Comparison of ENCODE assay signal across 16 cellular contexts in genomic region chr17:13598353-13599167, GRCh38. TPM values are rescaled to one million over a fixed set of nuclear protein-coding genes. Genes with fewer than 3 reads are reported as not detected.
A peak's percentile ranks its signal among the peaks of the same experiment; 100 is the strongest.
DNase-seq lines count a peak whose midpoint lies in the region; FAIRE-seq and TF ChIP-seq lines count a peak whose summit lies in the region.
"Had no signal": no experiment of that assay in that cellular context is flagged by ENCODE, and none has a peak within 500 bp of the region (broad histone marks: within the 10 kb centered on the region; RNA-seq: fewer than 3 reads in every experiment).

No MANE protein-coding gene starts in this region.

- H3K27ac ChIP-seq in hepatocyte (no peak overlapping the region), tibial nerve (no peak overlapping the region)
- H3K27ac ChIP-seq: BLaER1 treated with 17β-estradiol and CSF1 and Interleukin-3, amounts not matched to agents 10 nM and 100 nM; neutrophil; Peyer's patch; thyroid gland; VCaP had no signal

- H3K27me3 ChIP-seq in adipocyte (replicated peaks; ENCODE audit: control insufficient read depth, insufficient read depth, low read length) (no peaks in the 10 kb centered on the region), hepatocyte (peaks cover 38% of the 10 kb centered on the region), tibial nerve (peaks cover 0 to 38% of the 10 kb centered on the region in 2 donors)

- no peak for TF ChIP-seq EP300 in tibial nerve (IDR thresholded peaks at IDR 0.05)

- H3K4me3 ChIP-seq in adipocyte (ENCODE audit: low read length) (peak overlapping the region; percentile 46), hepatocyte (no peak overlapping the region), retinal pigment epithelial cell (ENCODE audit: low read length) (peak overlapping the region; percentile 85), tibial nerve (no peak overlapping the region)
- H3K4me3 ChIP-seq: Peyer's patch, thyroid gland had no signal

- WGBS in hepatocyte (ENCODE audit: low lambda C conversion rate, missing lambda C conversion rate): 61% methylated on average over 7 of the region's 7 CpGs
- 78 to 80% methylated on average over 7 of the region's 7 CpGs for WGBS in tibial nerve, 2 donors

- no peaks in the 10 kb centered on the region for H3K79me2 ChIP-seq in hepatocyte

- H3K4me1 ChIP-seq in adipocyte (ENCODE audit: control insufficient read depth, insufficient read depth, low read length): peaks cover 38% of the 10 kb centered on the region
- peaks cover 8% of the 10 kb centered on the region for H3K4me1 ChIP-seq in hepatocyte (ENCODE audit: insufficient read depth)
- peaks cover 0 to 27% (median 14%) of the 10 kb centered on the region in 4 donors for H3K4me1 ChIP-seq in tibial nerve

- no peak overlapping the region for H2AFZ ChIP-seq in hepatocyte

- no peak for FAIRE-seq in GM19239 (lab: Jason Lieb, UNC)

- no peaks in the 10 kb centered on the region for H4K20me1 ChIP-seq in hepatocyte (ENCODE audit: insufficient read depth, poor library complexity, severe bottlenecking)

- no peaks in the 10 kb centered on the region for H3K9me3 ChIP-seq in adipocyte (ENCODE audit: control insufficient read depth, low read length)
- H3K9me3 ChIP-seq in hepatocyte (ENCODE audit: low read depth): no peaks in the 10 kb centered on the region
- H3K9me3 ChIP-seq in tibial nerve: peaks cover 0 to 3% (median 0%) of the 10 kb centered on the region in 4 donors
- H3K9me3 ChIP-seq: BLaER1 treated with 17β-estradiol and CSF1 and Interleukin-3, amounts not matched to agents 10 nM and 100 nM; neutrophil; Peyer's patch; thyroid gland had no signal

- H3K4me2 ChIP-seq in hepatocyte: peak overlapping the region; percentile 43

- peak overlapping the region; percentile 80 for H3K9ac ChIP-seq in adipocyte (ENCODE audit: low read length)

- POLR2A ChIA-PET in HEK293T (lab: Yijun Ruan, JAX): interaction anchor here (0.7 to 1.4 kb wide), 2 partner anchors 11 to 702 kb away, joined by 3 to 4 read pairs; partner anchors contain the start of gene HS3ST3B1

- DNase-seq in HEK293T (ENCODE audit: extremely low spot score) (no peak), adipocyte (ENCODE audit: low read depth) (no peak), hepatocyte (ENCODE audit: low spot score) (no peak), retinal pigment epithelial cell (ENCODE audit: low read depth) (no peak), GM19239 (ENCODE audit: insufficient read length, low spot score) (no peak), superior temporal gyrus (ENCODE audit: extremely low spot score) (no peak), H4 (ENCODE audit: low spot score) (no peak), tibial nerve (ENCODE audit: low spot score in 2 of 2) (no peak)
- DNase-seq: DMS153, NCI-H2029 treated with DMSO at 0.1 percent for 48 hours had no signal

- H3K36me3 ChIP-seq in adipocyte (ENCODE audit: control insufficient read depth, insufficient read depth, low read length, severe bottlenecking): no peaks in the 10 kb centered on the region
- H3K36me3 ChIP-seq in hepatocyte (replicated peaks; ENCODE audit: insufficient read depth, low read depth): no peaks in the 10 kb centered on the region
- no peaks in the 10 kb centered on the region for H3K36me3 ChIP-seq in tibial nerve
- H3K36me3 ChIP-seq: BLaER1 treated with 17β-estradiol and CSF1 and Interleukin-3, amounts not matched to agents 10 nM and 100 nM; neutrophil; Peyer's patch; thyroid gland had no signal

- CTCF ChIA-PET in HEK293T (lab: Yijun Ruan, JAX): interaction anchor here (0.8 to 1.1 kb wide), 2 partner anchors 702 to 704 kb away, joined by 3 to 4 read pairs; partner anchors contain the start of gene HS3ST3B1

- no peak for TF ChIP-seq POLR2A in tibial nerve (IDR thresholded peaks at IDR 0.05)

- TF ChIP-seq CTCF in hepatocyte (IDR thresholded peaks at IDR 0.05; ENCODE audit: poor library complexity): no peak
- TF ChIP-seq CTCF in retinal pigment epithelial cell (conservative IDR thresholded peaks at IDR 0.05; ENCODE audit: low read depth, low read length): no peak
- TF ChIP-seq CTCF in tibial nerve (IDR thresholded peaks at IDR 0.05): no peak

- no peaks in the 10 kb centered on the region for H3K9me2 ChIP-seq in hepatocyte (replicated peaks; ENCODE audit: insufficient read depth)

TF ChIP-seq in HEK293T, 16 proteins besides CTCF, POLR2A, EP300 and RAD21:
- no peak for TF ChIP-seq FOXA1 (IDR thresholded peaks at IDR 0.05)
- TF ChIP-seq PKNOX1 (IDR thresholded peaks at IDR 0.05): no peak
- 0 out of 2 replicates have a peak, but pooled peaks have one; percentile 21 for TF ChIP-seq ZNF384 (IDR thresholded peaks at IDR 0.05)
- no peak for TF ChIP-seq ARNT (IDR thresholded peaks at IDR 0.05)
- no peak for TF ChIP-seq NFRKB (IDR thresholded peaks at IDR 0.05)

RNA-seq across cellular contexts. Expression of gene HS3ST3A1, which starts 3.2 kb away (rescaled TPM):
- total RNA-seq in hepatocyte: 1.2 and 2.0 TPM in 2 replicates
- 1.5 and 2.1 TPM in 2 replicates for polyA plus RNA-seq in hepatocyte
- total RNA-seq in H4 (2014; rRNA removed; shearing (Covaris generic)): 4.7 and 12.6 TPM in 2 replicates
- total RNA-seq in tibial nerve: 1 to 10 TPM in 1 of 4 donors, under 1 TPM in 1, not detected in 2; 0.30 to 7.3 TPM
- total RNA-seq: activated CD8-positive, alpha-beta T cell treated with anti-CD3 and anti-CD28 coated beads, Interleukin-2, amount 10 ng/mL, durations not matched to agents 7 days and 5 days had no signal

Comparison
In these comparisons a context has a peak if more than half of its experiments do, and no peak if none do; other contexts are left out.
1. H3K4me3 ChIP-seq: peak in adipocyte (single experiment) and retinal pigment epithelial cell (single experiment); none in hepatocyte (single experiment) and tibial nerve (0 of 4).